ENCODE assay signal across 16 cellular contexts in genomic region chr4:150251752-150252190, GRCh38.
DNase-seq lines count a peak whose midpoint lies in the region; ATAC-seq, FAIRE-seq and TF ChIP-seq lines count a peak whose summit lies in the region.
"Had no signal": no experiment of that assay in that cellular context is flagged by ENCODE, and none has a peak within 500 bp of the region (broad histone marks: within the 10 kb centered on the region; RNA-seq: fewer than 3 reads in every experiment).

No MANE protein-coding gene starts in this region.

- FAIRE-seq in GM12878 (lab: Jason Lieb, UNC) (peak; percentile 23), kidney (lab: Jason Lieb, UNC) (no peak)

- TF ChIP-seq CTCF in GM12878 (IDR thresholded peaks at IDR 0.05 in 2 of 3, conservative IDR thresholded peaks at IDR 0.05 in 1 of 3; ENCODE audit: control insufficient read depth in 2 of 3, extremely low read depth in 1 of 3, insufficient read depth in 1 of 3, low read depth in 3 of 3, low read length in 3 of 3) (no peak), kidney (IDR thresholded peaks at IDR 0.05; ENCODE audit: borderline replicate concordance, extremely low read depth, insufficient read depth) (no peak)

- TF ChIP-seq EP300 in GM12878 (IDR thresholded peaks at IDR 0.05; ENCODE audit: borderline replicate concordance in 1 of 2, control insufficient read depth in 1 of 2, low read depth in 2 of 2, low read length in 2 of 2) = no peak

- no peaks in the 10 kb centered on the region for H3K36me3 Mint-ChIP-seq in activated T-cell treated with anti-CD3 and anti-CD28 coated beads, Interleukin-2, amount 50 U/mL, for 24 hours (ENCODE audit: low read depth)
- H3K36me3 Mint-ChIP-seq in stimulated activated memory B cell treated with anti-CD40 and anti-IgM and Interleukin-4, amounts not matched to agents 10 μg/mL and 1 μg/mL and 100 μg/mL, for 72 hours = no peaks in the 10 kb centered on the region
- H3K36me3 Mint-ChIP-seq: activated naive CD8-positive, alpha-beta T cell treated with anti-CD3 and anti-CD28 coated beads for 36 hours had no signal

- H3K36me3 ChIP-seq in GM12878 (ENCODE audit: control insufficient read depth in 2 of 2, insufficient read depth in 2 of 2, low read length in 1 of 2) (no peaks in the 10 kb centered on the region), kidney (ENCODE audit: control insufficient read depth in 1 of 2, insufficient read depth in 2 of 2, low read length in 2 of 2) (no peaks in the 10 kb centered on the region), stomach smooth muscle (ENCODE audit: control insufficient read depth in 2 of 2, insufficient read depth in 2 of 2, low read length in 2 of 2) (peaks cover 31 to 41% of the 10 kb centered on the region in 2 donors)

- H3K4me3 Mint-ChIP-seq in activated T-cell treated with anti-CD3 and anti-CD28 coated beads, Interleukin-2, amount 50 U/mL, for 24 hours = no peak overlapping the region
- no peak overlapping the region for H3K4me3 Mint-ChIP-seq in stimulated activated memory B cell treated with anti-CD40 and anti-IgM and Interleukin-4, amounts not matched to agents 10 μg/mL and 1 μg/mL and 100 μg/mL, for 72 hours
- H3K4me3 Mint-ChIP-seq: activated naive CD8-positive, alpha-beta T cell treated with anti-CD3 and anti-CD28 coated beads for 36 hours; stimulated activated naive B cell treated with anti-CD40 and anti-IgM and Interleukin-4, amounts not matched to agents 10 μg/mL and 1 μg/mL and 100 μg/mL, for 72 hours had no signal

- peak overlapping the region; percentile 40 for H3K27ac Mint-ChIP-seq in activated T-cell treated with anti-CD3 and anti-CD28 coated beads, Interleukin-2, amount 50 U/mL, for 24 hours
- no peak overlapping the region for H3K27ac Mint-ChIP-seq in stimulated activated memory B cell treated with anti-CD40 and anti-IgM and Interleukin-4, amounts not matched to agents 10 μg/mL and 1 μg/mL and 100 μg/mL, for 72 hours
- H3K27ac Mint-ChIP-seq: activated naive CD8-positive, alpha-beta T cell treated with anti-CD3 and anti-CD28 coated beads for 36 hours; stimulated activated naive B cell treated with anti-CD40 and anti-IgM and Interleukin-4, amounts not matched to agents 10 μg/mL and 1 μg/mL and 100 μg/mL, for 72 hours had no signal

- H3K27me3 ChIP-seq in GM12878 (replicated peaks in 1 of 2; ENCODE audit: control insufficient read depth in 2 of 2, insufficient read depth in 2 of 2, low read length in 1 of 2) = no peaks in the 10 kb centered on the region; a peak in 1 of 4 replicates
- H3K27me3 ChIP-seq in stomach smooth muscle (ENCODE audit: control insufficient read depth in 1 of 2, insufficient read depth in 2 of 2, low read length in 2 of 2) = no peaks in the 10 kb centered on the region
- H3K27me3 ChIP-seq: heart right ventricle had no signal

- no peak overlapping the region for H2AFZ ChIP-seq in GM12878 (ENCODE audit: control insufficient read depth, low read depth, low read length)

- no peaks in the 10 kb centered on the region for H3K4me1 ChIP-seq in GM12878 (ENCODE audit: control insufficient read depth, insufficient read depth, low read length)
- no peaks in the 10 kb centered on the region for H3K4me1 ChIP-seq in kidney (ENCODE audit: control insufficient read depth in 1 of 2, insufficient read depth in 1 of 2, low read depth in 1 of 2, low read length in 2 of 2)
- H3K4me1 ChIP-seq in stomach smooth muscle (ENCODE audit: control insufficient read depth, insufficient read depth, low read length) = peaks cover 15% of the 10 kb centered on the region

- no peak for DNase-seq in activated T-cell treated with anti-CD3 and anti-CD28 coated beads, Interleukin-2, amount 50 U/mL, for 24 hours
- DNase-seq in activated T-cell treated with anti-CD3 and anti-CD28 coated beads, Interleukin-2, amount 50 U/mL, for 1 hour = no peak
- DNase-seq in GM12878 (ENCODE audit: low read depth, low spot score) = no peak
- peak; percentile 63 for DNase-seq in kidney
- no peak for DNase-seq in stimulated activated naive CD8-positive, alpha-beta T cell treated with anti-CD3 and anti-CD28 coated beads, Interleukin-15, Interleukin-2, amounts not matched to agents 100 U/mL and 50 U/mL, for 24 hours
- DNase-seq: activated naive CD8-positive, alpha-beta T cell treated with anti-CD3 and anti-CD28 coated beads for 36 hours; Calu3; cerebellar nuclear complex; heart right ventricle; left colon; NCI-H510A; stimulated activated naive B cell treated with anti-CD40 and anti-IgM and Interleukin-4, amounts not matched to agents 10 μg/mL and 1 μg/mL and 100 μg/mL, for 72 hours had no signal

- H3K4me3 ChIP-seq in GM12878 (no peak overlapping the region), kidney (ENCODE audit: low read length in 2 of 2) (no peak overlapping the region), stomach smooth muscle (ENCODE audit: low read length in 2 of 2) (no peak overlapping the region)
- H3K4me3 ChIP-seq: heart right ventricle had no signal

- no TSS peak for BruUV-seq in GM12878 (replicated peaks; lab: Mats Ljungman, UMichigan)

- RAD21 ChIA-PET in GM12878 (lab: Charles Lee; ENCODE audit: unreplicated experiment) = no interaction called here

- in situ Hi-C loops in GM12878 (cut with MboI) = no loop called here

- peaks cover 9% of the 10 kb centered on the region for H3K27me3 Mint-ChIP-seq in activated T-cell treated with anti-CD3 and anti-CD28 coated beads, Interleukin-2, amount 50 U/mL, for 24 hours
- H3K27me3 Mint-ChIP-seq in stimulated activated memory B cell treated with anti-CD40 and anti-IgM and Interleukin-4, amounts not matched to agents 10 μg/mL and 1 μg/mL and 100 μg/mL, for 72 hours = no peaks in the 10 kb centered on the region
- H3K27me3 Mint-ChIP-seq: activated naive CD8-positive, alpha-beta T cell treated with anti-CD3 and anti-CD28 coated beads for 36 hours; stimulated activated naive B cell treated with anti-CD40 and anti-IgM and Interleukin-4, amounts not matched to agents 10 μg/mL and 1 μg/mL and 100 μg/mL, for 72 hours had no signal

- CTCF ChIA-PET in GM12878 (lab: Yijun Ruan, JAX) = interaction anchor here (0.5 kb wide), 1 partner anchor 568 kb away, joined by 4 read pairs; no protein-coding TSS in a partner anchor

- SMC1A ChIA-PET in GM12878 (lab: Charles Lee; ENCODE audit: uncharacterized antibody, unreplicated experiment) = no interaction called here

- no peak for TF ChIP-seq RAD21 in GM12878 (IDR thresholded peaks at IDR 0.05; ENCODE audit: insufficient read depth, low read depth, low read length)

- H3K9ac ChIP-seq in GM12878 (ENCODE audit: control insufficient read depth, insufficient read depth, low read length) (no peak overlapping the region), kidney (ENCODE audit: low read length in 2 of 2) (no peak overlapping the region), stomach smooth muscle (ENCODE audit: low read length in 2 of 2) (no peak overlapping the region)

- ATAC-seq in GM12878 = no peak; the same call in 2 of the 3 replicates
- ATAC-seq in stimulated activated memory B cell treated with anti-CD40 and anti-IgM and Interleukin-4, amounts not matched to agents 10 μg/mL and 1 μg/mL and 100 μg/mL, for 72 hours = no peak
- no peak for ATAC-seq in HG02884 (IDR thresholded peaks at IDR 0.05; ENCODE audit: unreplicated experiment)
- ATAC-seq in stimulated activated naive CD8-positive, alpha-beta T cell treated with anti-CD3 and anti-CD28 coated beads, Interleukin-15, Interleukin-2, amounts not matched to agents 100 U/mL and 50 U/mL, for 24 hours = no peak
- ATAC-seq: left colon; stimulated activated naive B cell treated with anti-CD40 and anti-IgM and Interleukin-4, amounts not matched to agents 10 μg/mL and 1 μg/mL and 100 μg/mL, for 72 hours had no signal

- TF ChIP-seq POLR2A in GM12878 (IDR thresholded peaks at IDR 0.05; ENCODE audit: low read depth, low read length) = no peak

- no peaks in the 10 kb centered on the region for H4K20me1 ChIP-seq in GM12878 (ENCODE audit: control insufficient read depth, insufficient read depth)

- no peaks in the 10 kb centered on the region for H3K9me3 ChIP-seq in GM12878 (replicated peaks; ENCODE audit: control insufficient read depth, insufficient read depth, low read length)
- no peaks in the 10 kb centered on the region for H3K9me3 ChIP-seq in kidney (ENCODE audit: control insufficient read depth in 1 of 2, low read length in 2 of 2)
- no peaks in the 10 kb centered on the region for H3K9me3 ChIP-seq in stomach smooth muscle (ENCODE audit: control insufficient read depth in 2 of 2, low read length in 2 of 2)
- H3K9me3 ChIP-seq: heart right ventricle had no signal

- H3K4me2 ChIP-seq in GM12878 (ENCODE audit: control insufficient read depth, insufficient read depth) = no peak overlapping the region

- intact Hi-C loops in GM12878 (cut with micrococcal nuclease; ENCODE audit: unreplicated experiment) (no loop called here), kidney (cut with DNase I) (no loop called here)

- H3K79me2 ChIP-seq in GM12878 (ENCODE audit: control insufficient read depth, insufficient read depth, low read length) = no peaks in the 10 kb centered on the region

- H3K27ac ChIP-seq in GM12878 (ENCODE audit: control insufficient read depth, insufficient read depth) (no peak overlapping the region), kidney (ENCODE audit: low read depth in 2 of 2, low read length in 2 of 2) (no peak overlapping the region), stomach smooth muscle (ENCODE audit: low read length) (peak overlapping the region; percentile 46)
- H3K27ac ChIP-seq: epithelial cell of prostate, heart right ventricle had no signal

- WGBS in GM12878 (ENCODE audit: insufficient coverage, insufficient replicate concordance, low lambda C conversion rate, missing lambda C conversion rate) = 96% methylated on average over 6 of the region's 7 CpGs

- H3K4me1 Mint-ChIP-seq in activated T-cell treated with anti-CD3 and anti-CD28 coated beads, Interleukin-2, amount 50 U/mL, for 24 hours (ENCODE audit: low read depth) = no peaks in the 10 kb centered on the region
- H3K4me1 Mint-ChIP-seq in stimulated activated memory B cell treated with anti-CD40 and anti-IgM and Interleukin-4, amounts not matched to agents 10 μg/mL and 1 μg/mL and 100 μg/mL, for 72 hours = no peaks in the 10 kb centered on the region
- H3K4me1 Mint-ChIP-seq: activated naive CD8-positive, alpha-beta T cell treated with anti-CD3 and anti-CD28 coated beads for 36 hours; stimulated activated naive B cell treated with anti-CD40 and anti-IgM and Interleukin-4, amounts not matched to agents 10 μg/mL and 1 μg/mL and 100 μg/mL, for 72 hours had no signal

- H3K9me3 Mint-ChIP-seq in activated T-cell treated with anti-CD3 and anti-CD28 coated beads, Interleukin-2, amount 50 U/mL, for 24 hours = no peaks in the 10 kb centered on the region
- no peaks in the 10 kb centered on the region for H3K9me3 Mint-ChIP-seq in stimulated activated memory B cell treated with anti-CD40 and anti-IgM and Interleukin-4, amounts not matched to agents 10 μg/mL and 1 μg/mL and 100 μg/mL, for 72 hours
- H3K9me3 Mint-ChIP-seq: activated naive CD8-positive, alpha-beta T cell treated with anti-CD3 and anti-CD28 coated beads for 36 hours; stimulated activated naive B cell treated with anti-CD40 and anti-IgM and Interleukin-4, amounts not matched to agents 10 μg/mL and 1 μg/mL and 100 μg/mL, for 72 hours had no signal

- POLR2A ChIA-PET in GM12878 (lab: Charles Lee) = no interaction called here

TF ChIP-seq in GM12878, 131 proteins besides CTCF, POLR2A, EP300 and RAD21 (continues in another document):
- TF ChIP-seq ZBED1 (IDR thresholded peaks at IDR 0.05; ENCODE audit: borderline replicate concordance) = no peak
